ENCODE assay signal across 21 cellular contexts in the genomic region with DNA sequence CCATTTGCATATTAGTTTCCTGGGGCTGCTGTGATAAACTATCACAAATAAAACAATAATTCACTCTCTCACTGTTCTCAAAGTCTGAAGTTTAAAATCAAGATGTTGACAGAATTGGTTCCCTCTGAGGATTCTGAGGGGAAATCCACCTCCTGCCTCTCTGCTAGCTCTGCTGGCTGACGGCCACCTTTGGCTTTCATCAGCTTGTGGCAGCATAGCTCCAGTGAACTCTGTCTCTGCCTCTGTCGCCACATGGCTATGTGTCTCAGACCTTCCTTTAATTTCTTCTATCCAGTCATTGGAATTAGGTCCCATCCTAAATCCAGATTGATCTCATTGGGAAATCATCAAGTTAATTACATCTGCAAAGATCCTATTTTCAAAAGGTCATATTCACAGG. TPM values are rescaled to one million over a fixed set of nuclear protein-coding genes. Genes with fewer than 3 reads are reported as not detected.
DNase-seq lines count a peak whose midpoint lies in the region; ATAC-seq and TF ChIP-seq lines count a peak whose summit lies in the region.
"Had no signal": no experiment of that assay in that cellular context is flagged by ENCODE, and none has a peak within 500 bp of the region (broad histone marks: within the 10 kb centered on the region; RNA-seq: fewer than 3 reads in every experiment).

No MANE protein-coding gene starts in this region.

- no peak for TF ChIP-seq CTCF in dorsolateral prefrontal cortex (IDR thresholded peaks at IDR 0.05 in 54 of 56, conservative IDR thresholded peaks at IDR 0.05 in 2 of 56; ENCODE audit: low read depth in 1 of 56, partially characterized antibody in 56 of 56)

- ATAC-seq in HG03565 (IDR thresholded peaks at IDR 0.05; ENCODE audit: unreplicated experiment) (no peak), GM21423 (IDR thresholded peaks at IDR 0.05; ENCODE audit: unreplicated experiment) (no peak), sciatic nerve (no peak)
- ATAC-seq: body of pancreas, gastrocnemius medialis, upper lobe of right lung had no signal

- H3K27ac ChIP-seq in dorsolateral prefrontal cortex, result no peak overlapping the region
- H3K27ac ChIP-seq: body of pancreas, gastrocnemius medialis, PC-9, skin epidermis, upper lobe of right lung, VCaP had no signal

- H3K9me3 Mint-ChIP-seq in activated naive CD4-positive, alpha-beta T cell treated with anti-CD3 and anti-CD28 coated beads for 36 hours, result no peaks in the 10 kb centered on the region

- no peak overlapping the region for H3K27ac Mint-ChIP-seq in activated naive CD4-positive, alpha-beta T cell treated with anti-CD3 and anti-CD28 coated beads for 36 hours

- H3K4me3 ChIP-seq in dorsolateral prefrontal cortex, result no peak overlapping the region
- H3K4me3 ChIP-seq: body of pancreas, gastrocnemius medialis, PC-9, skin epidermis, upper lobe of right lung had no signal

- CTCF ChIA-PET in activated naive CD4-positive, alpha-beta T cell treated with anti-CD3 and anti-CD28 coated beads for 36 hours (lab: Charles Lee), result no interaction called here

- H3K4me3 Mint-ChIP-seq in activated naive CD4-positive, alpha-beta T cell treated with anti-CD3 and anti-CD28 coated beads for 36 hours, result no peak overlapping the region

- DNase-seq in EH (ENCODE audit: low read depth) (peak; percentile 13), HCEC 1CT (peak; percentile 26), dorsolateral prefrontal cortex (peak in 6 of 10 donors; percentile 28 to 61 (median 54)), medulla oblongata (ENCODE audit: extremely low spot score) (peak; percentile 77), sciatic nerve (ENCODE audit: low spot score) (no peak)
- no peak for DNase-seq in activated naive CD4-positive, alpha-beta T cell treated with anti-CD3 and anti-CD28 coated beads for 36 hours
- DNase-seq: activated gamma-delta T cell; BE2C; effector memory CD4-positive, alpha-beta T cell; gastrocnemius medialis; mesendoderm; NCI-H1417 treated with DMSO at 0.1 percent for 48 hours; NCI-H446 treated with DMSO at 0.1 percent for 48 hours; PC-9; upper lobe of right lung had no signal

- no peaks in the 10 kb centered on the region for H3K4me1 Mint-ChIP-seq in activated naive CD4-positive, alpha-beta T cell treated with anti-CD3 and anti-CD28 coated beads for 36 hours (ENCODE audit: low read depth)

- peaks cover 15% of the 10 kb centered on the region for H3K27me3 Mint-ChIP-seq in activated naive CD4-positive, alpha-beta T cell treated with anti-CD3 and anti-CD28 coated beads for 36 hours (ENCODE audit: low read depth)

- H3K27me3 ChIP-seq in dorsolateral prefrontal cortex, result no peaks in the 10 kb centered on the region
- H3K27me3 ChIP-seq: BE2C, body of pancreas, gastrocnemius medialis, upper lobe of right lung had no signal

- intact Hi-C loops in dorsolateral prefrontal cortex (cut with DNase I), result no loop called here
- intact Hi-C loops in sciatic nerve (cut with DNase I), result no loop called here
- intact Hi-C loops in activated naive CD4-positive, alpha-beta T cell treated with anti-CD3 and anti-CD28 coated beads for 36 hours (cut with micrococcal nuclease), result no loop called here

- H3K36me3 Mint-ChIP-seq in activated naive CD4-positive, alpha-beta T cell treated with anti-CD3 and anti-CD28 coated beads for 36 hours (ENCODE audit: low read depth), result no peaks in the 10 kb centered on the region

RNA-seq across cellular contexts. Expression of gene TRIM43, which starts 38.9 kb away (rescaled TPM):
- not detected for total RNA-seq in dorsolateral prefrontal cortex
- total RNA-seq in sciatic nerve, result not detected
- total RNA-seq in activated naive CD4-positive, alpha-beta T cell treated with anti-CD3 and anti-CD28 coated beads for 36 hours, result not detected
- total RNA-seq: activated CD8-positive, alpha-beta memory T cell treated with anti-CD3 and anti-CD28 coated beads for 36 hours; body of pancreas; gastrocnemius medialis; PC-9; upper lobe of right lung had no signal

Comparison
In these comparisons a context has a peak if more than half of its experiments do, and no peak if none do; other contexts are left out.
1. DNase-seq: peak in EH (single experiment), HCEC 1CT (single experiment), dorsolateral prefrontal cortex (6 of 10) and medulla oblongata (single experiment); none in sciatic nerve (single experiment) and activated naive CD4-positive, alpha-beta T cell treated with anti-CD3 and anti-CD28 coated beads for 36 hours (single experiment).